Comparison of ENCODE assay signal across 1 cellular context in genomic region chr10:73731588-73732375, GRCh38.
TF ChIP-seq lines count a peak whose summit lies in the region.

No MANE protein-coding gene starts in this region.

TF ChIP-seq in H1, 55 proteins besides CTCF, POLR2A, EP300 and RAD21:
- no peak for TF ChIP-seq SAP30 (IDR thresholded peaks at IDR 0.05; ENCODE audit: insufficient read depth, insufficient replicate concordance, low read length)
- TF ChIP-seq SP2 (IDR thresholded peaks at IDR 0.05; ENCODE audit: low read length) = no peak
- no peak for TF ChIP-seq NRF1 (IDR thresholded peaks at IDR 0.05; ENCODE audit: low read depth, low read length)
- no peak for TF ChIP-seq POLR2AphosphoS5 (IDR thresholded peaks at IDR 0.05; ENCODE audit: low read depth, low read length)
